9 cellular contexts compared by ENCODE assay signal in genomic region chr3:21330293-21330692, GRCh38.
DNase-seq lines count a peak whose midpoint lies in the region; ATAC-seq and TF ChIP-seq lines count a peak whose summit lies in the region.
"Had no signal": no experiment of that assay in that cellular context is flagged by ENCODE, and none has a peak within 500 bp of the region (broad histone marks: within the 10 kb centered on the region; RNA-seq: fewer than 3 reads in every experiment).

No MANE protein-coding gene starts in this region.

- no peaks in the 10 kb centered on the region for H4K20me1 ChIP-seq in BLaER1 treated with 17β-estradiol and CSF1 and Interleukin-3, amounts not matched to agents 10 nM and 100 nM

- peaks cover 3% of the 10 kb centered on the region for H3K36me3 Mint-ChIP-seq in effector memory CD8-positive, alpha-beta T cell (ENCODE audit: insufficient read depth)

- no peaks in the 10 kb centered on the region for H3K36me3 ChIP-seq in BLaER1 treated with 17β-estradiol and CSF1 and Interleukin-3, amounts not matched to agents 10 nM and 100 nM
- no peaks in the 10 kb centered on the region for H3K36me3 ChIP-seq in brain microvascular endothelial cell (replicated peaks)

- no peaks in the 10 kb centered on the region for H3K27me3 Mint-ChIP-seq in effector memory CD8-positive, alpha-beta T cell

- no peak overlapping the region for H3K4me3 ChIP-seq in BLaER1 treated with 17β-estradiol and CSF1 and Interleukin-3, amounts not matched to agents 10 nM and 100 nM
- H3K4me3 ChIP-seq in brain microvascular endothelial cell (ENCODE audit: low read depth, low read length), result no peak overlapping the region

- no peak overlapping the region for H3K27ac Mint-ChIP-seq in effector memory CD8-positive, alpha-beta T cell

- H3K4me1 ChIP-seq in BLaER1 treated with 17β-estradiol and CSF1 and Interleukin-3, amounts not matched to agents 10 nM and 100 nM, result peaks cover 0 to 14% (median 3%) of the 10 kb centered on the region in 10 experiments; a peak in 5 of 20 replicates

- no peak overlapping the region for H3K9ac ChIP-seq in BLaER1 treated with 17β-estradiol and CSF1 and Interleukin-3, amounts not matched to agents 10 nM and 100 nM

- peaks cover 2 to 14% (median 5%) of the 10 kb centered on the region in 11 experiments; a peak in 21 of 22 replicates for H3K9me3 ChIP-seq in BLaER1 treated with 17β-estradiol and CSF1 and Interleukin-3, amounts not matched to agents 10 nM and 100 nM (replicated peaks in 1 of 11)

- H3K4me2 ChIP-seq in BLaER1 treated with 17β-estradiol and CSF1 and Interleukin-3, amounts not matched to agents 10 nM and 100 nM, result peak overlapping the region; percentile 24 to 62 (median 47); a peak in 15 of 22 replicates

- ATAC-seq in GM21367 (IDR thresholded peaks at IDR 0.05; ENCODE audit: unreplicated experiment) (peak; percentile 72), HG03439 (IDR thresholded peaks at IDR 0.05; ENCODE audit: unreplicated experiment) (peak; percentile 70), HG03039 (IDR thresholded peaks at IDR 0.05; ENCODE audit: unreplicated experiment) (no peak)
- no peak for ATAC-seq in effector memory CD8-positive, alpha-beta T cell (replicated peaks)

- DNase-seq in effector memory CD8-positive, alpha-beta T cell, result no peak
- DNase-seq in DMS153 (lab: John Stamatoyannopoulos, UW), result no peak
- no peak for DNase-seq in brain microvascular endothelial cell
- DNase-seq in NCI-H2171 (lab: John Stamatoyannopoulos, UW), result no peak
- DNase-seq: NCI-H2081 treated with DMSO at 0.1 percent for 48 hours had no signal

- in situ Hi-C loops in brain microvascular endothelial cell (cut with HindIII; ENCODE audit: low pct_ligation_motif_present, low sequenced_read_pairs), result no loop called here

- H3K27me3 ChIP-seq in BLaER1 treated with 17β-estradiol and CSF1 and Interleukin-3, amounts not matched to agents 10 nM and 100 nM, result no peaks in the 10 kb centered on the region
- H3K27me3 ChIP-seq in brain microvascular endothelial cell (replicated peaks), result no peaks in the 10 kb centered on the region

- no peak overlapping the region for H3K27ac ChIP-seq in BLaER1 treated with 17β-estradiol and CSF1 and Interleukin-3, amounts not matched to agents 10 nM and 100 nM
- H3K27ac ChIP-seq in brain microvascular endothelial cell, result no peak overlapping the region

- no peak for TF ChIP-seq CTCF in brain microvascular endothelial cell (IDR thresholded peaks at IDR 0.05; ENCODE audit: low read depth, low read length, missing control alignments)

- H3K4me3 Mint-ChIP-seq in effector memory CD8-positive, alpha-beta T cell, result peak overlapping the region; percentile 6 to 11

- peaks cover 2 to 8% of the 10 kb centered on the region in 2 donors for H3K9me3 Mint-ChIP-seq in effector memory CD8-positive, alpha-beta T cell

- no peaks in the 10 kb centered on the region for H3K4me1 Mint-ChIP-seq in effector memory CD8-positive, alpha-beta T cell (ENCODE audit: low read depth in 2 of 2)

Comparison
In these comparisons a context has a peak if more than half of its experiments do, and no peak if none do; other contexts are left out.
1. ATAC-seq: peak in GM21367 (single experiment) and HG03439 (single experiment); none in effector memory CD8-positive, alpha-beta T cell (single experiment) and HG03039 (single experiment).